ENCODE assay signal across 8 cellular contexts in the genomic region with DNA sequence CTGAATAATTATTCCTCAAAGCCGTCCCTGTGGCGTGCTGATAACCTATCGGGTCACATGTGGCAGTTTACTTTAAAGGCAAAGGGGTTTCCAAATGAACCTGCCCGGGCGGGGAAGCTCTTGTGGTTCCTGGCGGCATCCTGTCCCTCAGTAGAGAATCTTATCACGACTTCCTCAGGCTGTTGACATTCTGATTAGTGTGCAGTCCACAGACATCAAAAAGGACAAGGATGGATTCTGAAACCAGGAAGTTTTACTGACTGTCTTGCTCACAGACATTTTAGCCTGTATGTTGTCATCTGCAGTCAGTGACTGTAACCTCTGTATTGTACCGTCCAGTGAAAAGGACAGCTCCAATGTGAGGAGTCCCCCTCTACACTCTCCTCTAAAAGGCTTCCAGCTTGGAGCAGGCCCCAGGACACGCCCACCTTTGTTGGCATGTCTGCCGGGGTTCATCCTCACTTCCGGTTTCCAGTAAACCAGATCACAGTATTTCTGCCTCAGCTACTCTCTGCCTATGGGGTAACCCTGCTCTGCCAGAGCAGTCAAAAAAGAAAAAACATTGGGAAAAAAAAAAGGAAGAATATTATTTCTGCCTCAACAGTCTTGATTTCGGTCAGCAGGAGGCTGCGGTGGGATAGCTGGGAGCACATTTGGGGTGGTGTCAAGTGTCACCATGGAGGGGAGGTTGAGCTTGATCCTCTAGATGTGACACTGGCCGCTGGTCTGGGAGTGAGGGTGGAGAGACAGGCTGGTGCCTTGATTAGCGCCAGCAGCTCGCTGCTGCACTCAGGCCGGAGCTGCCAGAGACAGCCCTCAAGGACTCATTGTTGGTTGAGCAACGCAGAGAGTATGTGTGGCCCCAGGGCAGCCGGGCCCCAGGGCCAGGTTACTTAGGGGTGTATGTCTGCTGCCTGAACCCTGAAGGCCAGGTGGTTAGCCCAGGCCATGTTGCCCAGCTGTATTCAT.
DNase-seq lines count a peak whose midpoint lies in the region; ATAC-seq and TF ChIP-seq lines count a peak whose summit lies in the region.

No MANE protein-coding gene starts in this region.

- H3K4me2 ChIP-seq in trophoblast cell (ENCODE audit: low read length) = no peak overlapping the region

- H3K4ac ChIP-seq in trophoblast cell (ENCODE audit: low read depth, low read length) = no peak overlapping the region

- no peak overlapping the region for H3K23ac ChIP-seq in trophoblast cell (ENCODE audit: low read length)

- H3K14ac ChIP-seq in trophoblast cell (ENCODE audit: low read length) = no peak overlapping the region

- peak overlapping the region; percentile 68 for H2BK12ac ChIP-seq in trophoblast cell (ENCODE audit: low read length)

- no peaks in the 10 kb centered on the region for H3K27me3 Mint-ChIP-seq in activated CD4-positive, alpha-beta T cell treated with anti-CD3 and anti-CD28 coated beads, Interleukin-2, amount 10 ng/mL, durations not matched to agents 7 days and 5 days

- H3K27me3 ChIP-seq in trophoblast cell (ENCODE audit: insufficient read depth, low read length) (no peaks in the 10 kb centered on the region), BE2C (no peaks in the 10 kb centered on the region)

- POLR2A ChIA-PET in activated CD4-positive, alpha-beta T cell treated with anti-CD3 and anti-CD28 coated beads, Interleukin-2, amount 10 ng/mL, durations not matched to agents 7 days and 5 days (lab: Charles Lee) = no interaction called here

- H2AK5ac ChIP-seq in trophoblast cell (ENCODE audit: low read length) = no peak overlapping the region

- H2AFZ ChIP-seq in trophoblast cell (ENCODE audit: insufficient read depth, low read length, poor library complexity) = no peak overlapping the region

- H3K27ac Mint-ChIP-seq in activated CD4-positive, alpha-beta T cell treated with anti-CD3 and anti-CD28 coated beads, Interleukin-2, amount 10 ng/mL, durations not matched to agents 7 days and 5 days = peak overlapping the region; percentile 90

- peak overlapping the region; percentile 56 for H3K27ac ChIP-seq in trophoblast cell (ENCODE audit: low read depth, low read length)

- DNase-seq in GM20000 (ENCODE audit: low spot score) (peak; percentile 49), erythroblast (lab: John Stamatoyannopoulos, UW) (peak; percentile 44 to 74), trophoblast cell (peak; percentile 95 to 98), kidney glomerular epithelial cell (lab: John Stamatoyannopoulos, UW) (no peak), BE2C (no peak), dedifferentiated amniotic fluid mesenchymal stem cell (ENCODE audit: extremely low spot score) (no peak)
- peak; percentile 69 for DNase-seq in activated CD4-positive, alpha-beta T cell treated with anti-CD3 and anti-CD28 coated beads, Interleukin-2, amount 10 ng/mL, durations not matched to agents 7 days and 5 days

- H3K79me2 ChIP-seq in trophoblast cell (ENCODE audit: control insufficient read depth, insufficient read depth, low read length, poor library complexity) = no peaks in the 10 kb centered on the region

- H2BK120ac ChIP-seq in trophoblast cell (ENCODE audit: insufficient read depth, low read length, poor library complexity) = no peak overlapping the region

- peaks cover 10% of the 10 kb centered on the region for H3K79me1 ChIP-seq in trophoblast cell (ENCODE audit: low read length)

- ATAC-seq in GM18858 (IDR thresholded peaks at IDR 0.05; ENCODE audit: unreplicated experiment) = no peak

- peaks cover 2% of the 10 kb centered on the region for H3K9me3 ChIP-seq in trophoblast cell (ENCODE audit: insufficient read depth, low read depth, low read length)
- no peaks in the 10 kb centered on the region for H3K9me3 ChIP-seq in BE2C

- H3K4me1 ChIP-seq in trophoblast cell (ENCODE audit: control insufficient read depth in 1 of 2, insufficient read depth in 2 of 2, low read length in 2 of 2) (peaks cover 8 to 11% of the 10 kb centered on the region in 2 experiments), BE2C (peaks cover 13% of the 10 kb centered on the region)

- CTCF ChIA-PET in activated CD4-positive, alpha-beta T cell treated with anti-CD3 and anti-CD28 coated beads, Interleukin-2, amount 10 ng/mL, durations not matched to agents 7 days and 5 days (lab: Charles Lee) = interaction anchor here (1.0 kb wide), 1 partner anchor 9 kb away, joined by 3 read pairs; no protein-coding TSS in a partner anchor

- H3K9me3 Mint-ChIP-seq in activated CD4-positive, alpha-beta T cell treated with anti-CD3 and anti-CD28 coated beads, Interleukin-2, amount 10 ng/mL, durations not matched to agents 7 days and 5 days = no peaks in the 10 kb centered on the region

- peak overlapping the region; percentile 13 for H2BK5ac ChIP-seq in trophoblast cell (ENCODE audit: low read depth, low read length, poor library complexity)

- TF ChIP-seq CTCF in GM20000 (IDR thresholded peaks at IDR 0.05; ENCODE audit: extremely low read depth, missing control alignments) (no peak), BE2C (IDR thresholded peaks at IDR 0.05; ENCODE audit: low read depth, low read length) (no peak)

- H3K9ac ChIP-seq in trophoblast cell (ENCODE audit: low read length) = no peak overlapping the region

- H3K4me3 Mint-ChIP-seq in activated CD4-positive, alpha-beta T cell treated with anti-CD3 and anti-CD28 coated beads, Interleukin-2, amount 10 ng/mL, durations not matched to agents 7 days and 5 days = peak overlapping the region; percentile 53

- no peak overlapping the region for H4K8ac ChIP-seq in trophoblast cell (ENCODE audit: low read depth, low read length)

- TF ChIP-seq POLR2A in erythroblast (IDR thresholded peaks at IDR 0.05; ENCODE audit: low read length) = no peak

- no peak overlapping the region for H4K12ac ChIP-seq in trophoblast cell (ENCODE audit: low read depth, low read length)

- H4K91ac ChIP-seq in trophoblast cell (ENCODE audit: low read depth, low read length) = peak overlapping the region; percentile 8

- H3K4me3 ChIP-seq in trophoblast cell (ENCODE audit: low read depth, low read length) (no peak overlapping the region), BE2C (ENCODE audit: low read depth, low read length) (no peak overlapping the region)

- H3K36me3 ChIP-seq in trophoblast cell (ENCODE audit: control insufficient read depth in 1 of 2, insufficient read depth in 2 of 2, low read length in 2 of 2) = peaks cover 0 to 2% of the 10 kb centered on the region in 2 experiments
- H3K36me3 ChIP-seq in BE2C = no peaks in the 10 kb centered on the region

- H3K36me3 Mint-ChIP-seq in activated CD4-positive, alpha-beta T cell treated with anti-CD3 and anti-CD28 coated beads, Interleukin-2, amount 10 ng/mL, durations not matched to agents 7 days and 5 days (ENCODE audit: low read depth) = peaks cover 33% of the 10 kb centered on the region

- no CpG with 5 or more reads among the region's 19 CpGs for WGBS in trophoblast cell (ENCODE audit: extremely low coverage, insufficient coverage, insufficient read length)

- no peak overlapping the region for H3K18ac ChIP-seq in trophoblast cell (ENCODE audit: low read length)

- H3K4me1 Mint-ChIP-seq in activated CD4-positive, alpha-beta T cell treated with anti-CD3 and anti-CD28 coated beads, Interleukin-2, amount 10 ng/mL, durations not matched to agents 7 days and 5 days = peaks cover 42% of the 10 kb centered on the region

Comparison
In these comparisons a context has a peak if more than half of its experiments do, and no peak if none do; other contexts are left out.
1. DNase-seq: peak in GM20000 (single experiment), activated CD4-positive, alpha-beta T cell treated with anti-CD3 and anti-CD28 coated beads, Interleukin-2, amount 10 ng/mL, durations not matched to agents 7 days and 5 days (single experiment), erythroblast (2 of 2) and trophoblast cell (2 of 2); none in kidney glomerular epithelial cell (single experiment), BE2C (single experiment) and dedifferentiated amniotic fluid mesenchymal stem cell (single experiment).